In the genomic region with DNA sequence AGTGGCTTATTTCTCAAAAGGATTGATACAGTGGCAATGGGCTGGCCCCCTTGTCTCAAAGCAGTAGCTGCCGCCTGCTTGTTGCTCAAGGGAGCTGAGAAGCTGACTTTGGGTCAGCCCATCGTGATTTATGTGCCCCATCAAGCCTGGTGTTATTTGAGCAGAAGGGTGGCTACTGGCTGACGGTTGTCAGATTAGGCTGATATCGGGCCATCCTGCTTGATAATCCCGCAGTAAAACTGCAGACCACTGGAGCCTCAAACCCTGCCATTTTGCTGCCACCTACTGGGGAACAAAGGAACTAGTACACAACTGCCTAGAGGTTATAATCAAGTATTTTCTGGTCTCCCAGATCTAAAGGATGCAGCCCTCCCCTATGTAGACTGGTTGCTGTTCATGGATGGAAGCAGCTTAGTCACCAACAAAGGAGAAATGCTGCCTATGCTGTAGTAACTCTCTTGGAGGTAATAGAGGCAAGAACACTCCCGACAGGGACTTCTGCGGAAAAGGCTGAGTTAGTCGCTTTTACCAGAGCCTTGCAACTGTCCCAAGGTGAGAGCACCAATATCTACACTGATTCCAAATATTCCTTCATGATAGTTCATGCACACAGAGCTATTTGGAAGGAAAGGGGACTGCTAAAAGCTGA, we compare ENCODE assay signal across 8 cellular contexts.
A peak's percentile ranks its signal among the peaks of the same experiment; 100 is the strongest.
DNase-seq lines count a peak whose midpoint lies in the region; ATAC-seq and TF ChIP-seq lines count a peak whose summit lies in the region.

No MANE protein-coding gene starts in this region.

- peak overlapping the region; percentile 75 for H3K27ac ChIP-seq in VCaP

- peak; percentile 76 for ATAC-seq in HG02642 (IDR thresholded peaks at IDR 0.05; ENCODE audit: poor library complexity, unreplicated experiment)
- ATAC-seq in central memory CD8-positive, alpha-beta T cell (replicated peaks; ENCODE audit: extremely low read depth, poor library complexity, severe bottlenecking): peak; percentile 68

- H3K36me3 Mint-ChIP-seq in T-helper 2 cell treated with Interferon-gamma antibody and Interleukin-4, amounts not matched to agents 5 μg/mL and 100 μg/mL, for 36 hours (ENCODE audit: low read depth): no peaks in the 10 kb centered on the region
- H3K36me3 Mint-ChIP-seq in central memory CD8-positive, alpha-beta T cell (ENCODE audit: insufficient read depth): no peaks in the 10 kb centered on the region

- H3K9me3 Mint-ChIP-seq in T-helper 2 cell treated with Interferon-gamma antibody and Interleukin-4, amounts not matched to agents 5 μg/mL and 100 μg/mL, for 36 hours: no peaks in the 10 kb centered on the region
- no peaks in the 10 kb centered on the region for H3K9me3 Mint-ChIP-seq in central memory CD8-positive, alpha-beta T cell

- H3K4me1 Mint-ChIP-seq in T-helper 2 cell treated with Interferon-gamma antibody and Interleukin-4, amounts not matched to agents 5 μg/mL and 100 μg/mL, for 36 hours (ENCODE audit: low read depth): no peaks in the 10 kb centered on the region
- peaks cover 5% of the 10 kb centered on the region for H3K4me1 Mint-ChIP-seq in central memory CD8-positive, alpha-beta T cell

- peak; percentile 91 for TF ChIP-seq CTCF in VCaP (conservative IDR thresholded peaks at IDR 0.05)

- no peak overlapping the region for H3K4me3 Mint-ChIP-seq in T-helper 2 cell treated with Interferon-gamma antibody and Interleukin-4, amounts not matched to agents 5 μg/mL and 100 μg/mL, for 36 hours
- no peak overlapping the region for H3K4me3 Mint-ChIP-seq in central memory CD8-positive, alpha-beta T cell

- H3K27ac Mint-ChIP-seq in T-helper 2 cell treated with Interferon-gamma antibody and Interleukin-4, amounts not matched to agents 5 μg/mL and 100 μg/mL, for 36 hours: no peak overlapping the region
- no peak overlapping the region for H3K27ac Mint-ChIP-seq in central memory CD8-positive, alpha-beta T cell (ENCODE audit: low read depth)

- H3K27me3 Mint-ChIP-seq in T-helper 2 cell treated with Interferon-gamma antibody and Interleukin-4, amounts not matched to agents 5 μg/mL and 100 μg/mL, for 36 hours (ENCODE audit: low read depth): no peaks in the 10 kb centered on the region
- peaks cover 18% of the 10 kb centered on the region for H3K27me3 Mint-ChIP-seq in central memory CD8-positive, alpha-beta T cell

- peak in 4 of 5 experiments; percentile 5 to 46 (median 24) for DNase-seq in T-helper 2 cell
- no peak for DNase-seq in T-helper 2 cell treated with Interferon-gamma antibody and Interleukin-4, amounts not matched to agents 5 μg/mL and 100 μg/mL, for 36 hours (ENCODE audit: low spot score)
- peak; percentile 50 to 71 for DNase-seq in NCI-H1930 (lab: John Stamatoyannopoulos, UW)
- DNase-seq in central memory CD8-positive, alpha-beta T cell (ENCODE audit: low spot score in 2 of 2): peak; percentile 12 to 21
- DNase-seq in left kidney (ENCODE audit: low read depth, low spot score): peak; percentile 89
- DNase-seq in stimulated activated CD4-positive, alpha-beta T cell treated with anti-CD3 and anti-CD28 coated beads, TNF-alpha, amount 100 ng/mL, for 48 hours (ENCODE audit: low read depth in 3 of 3): peak in 2 of 3 donors; percentile 4 to 32
